In the genomic region with DNA sequence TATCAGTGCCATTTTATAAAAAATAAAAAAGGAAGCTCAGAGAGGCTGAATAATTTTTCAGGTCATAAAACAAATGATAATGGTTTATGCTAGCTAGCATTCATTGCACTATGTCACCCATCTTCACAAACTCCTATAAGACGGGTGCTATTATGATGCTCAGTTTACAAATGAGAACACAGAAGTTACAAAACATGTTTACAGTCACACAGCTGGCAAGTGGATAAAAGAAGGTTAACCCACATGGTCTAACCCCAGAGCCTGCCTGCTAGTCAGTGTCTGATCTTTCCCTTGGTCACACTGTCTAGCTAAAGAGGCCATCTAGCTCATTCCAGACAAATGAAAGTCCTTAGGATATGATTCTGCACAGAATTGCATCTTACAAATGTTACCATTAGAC, we compare ENCODE assay signal across 20 cellular contexts. TPM values are rescaled to one million over a fixed set of nuclear protein-coding genes. Genes with fewer than 3 reads are reported as not detected.
DNase-seq lines count a peak whose midpoint lies in the region; ATAC-seq lines count a peak whose summit lies in the region.
"Had no signal": no experiment of that assay in that cellular context is flagged by ENCODE, and none has a peak within 500 bp of the region (broad histone marks: within the 10 kb centered on the region; RNA-seq: fewer than 3 reads in every experiment).

No MANE protein-coding gene starts in this region.

- no peaks in the 10 kb centered on the region for H4K20me1 ChIP-seq in BLaER1

- ATAC-seq in naive thymus-derived CD4-positive, alpha-beta T cell: no peak
- ATAC-seq: A549; CD8-positive, alpha-beta T cell had no signal

- no peaks in the 10 kb centered on the region for H3K36me3 ChIP-seq in BLaER1
- H3K36me3 ChIP-seq in naive thymus-derived CD4-positive, alpha-beta T cell (ENCODE audit: control insufficient read depth in 2 of 3, insufficient read depth in 3 of 3, low read length in 3 of 3): no peaks in the 10 kb centered on the region

- intact Hi-C loops in naive thymus-derived CD4-positive, alpha-beta T cell (cut with micrococcal nuclease): no loop called here

- H3K9me3 ChIP-seq in BLaER1: peaks cover 11% of the 10 kb centered on the region
- no peaks in the 10 kb centered on the region for H3K9me3 ChIP-seq in naive thymus-derived CD4-positive, alpha-beta T cell (ENCODE audit: control insufficient read depth in 2 of 3, low read length in 3 of 3)

- POLR2A ChIA-PET in naive thymus-derived CD4-positive, alpha-beta T cell (lab: Charles Lee): no interaction called here

- peak overlapping the region; percentile 72; the same call in 1 of the 2 replicates for H3K4me2 ChIP-seq in BLaER1
- H3K4me2 ChIP-seq: A549 had no signal

- peaks cover 0 to 6% (median 0%) of the 10 kb centered on the region in 5 donors for H3K27me3 Mint-ChIP-seq in naive thymus-derived CD4-positive, alpha-beta T cell
- H3K27me3 Mint-ChIP-seq: CD4-positive, CD25-positive, alpha-beta regulatory T cell had no signal

- H3K4me3 ChIP-seq in BLaER1: no peak overlapping the region
- H3K4me3 ChIP-seq in naive thymus-derived CD4-positive, alpha-beta T cell (ENCODE audit: low read length): no peak overlapping the region
- H3K4me3 ChIP-seq: A549, GM23248 had no signal

- H3K9ac ChIP-seq in BLaER1: no peak overlapping the region
- H3K9ac ChIP-seq: GM23248 had no signal

- peaks cover 0 to 6% (median 0%) of the 10 kb centered on the region in 11 donors for H3K9me3 Mint-ChIP-seq in naive thymus-derived CD4-positive, alpha-beta T cell

- peaks cover 55% of the 10 kb centered on the region for H3K4me1 ChIP-seq in BLaER1
- no peaks in the 10 kb centered on the region for H3K4me1 ChIP-seq in naive thymus-derived CD4-positive, alpha-beta T cell (ENCODE audit: control insufficient read depth in 2 of 2, insufficient read depth in 2 of 2, low read length in 2 of 2)
- H3K4me1 ChIP-seq: A549 had no signal

- H3K27me3 ChIP-seq in BLaER1: no peaks in the 10 kb centered on the region
- H3K27me3 ChIP-seq in naive thymus-derived CD4-positive, alpha-beta T cell (ENCODE audit: control insufficient read depth in 2 of 2, insufficient read depth in 2 of 2, low read length in 2 of 2): no peaks in the 10 kb centered on the region

- H3K36me3 Mint-ChIP-seq in naive thymus-derived CD4-positive, alpha-beta T cell: peaks cover 0 to 4% (median 0%) of the 10 kb centered on the region in 5 donors
- H3K36me3 Mint-ChIP-seq: CD4-positive, CD25-positive, alpha-beta regulatory T cell; CD8-positive, alpha-beta T cell had no signal

- CTCF ChIA-PET in naive thymus-derived CD4-positive, alpha-beta T cell (lab: Charles Lee): no interaction called here

- no peak overlapping the region for H3K27ac Mint-ChIP-seq in naive thymus-derived CD4-positive, alpha-beta T cell
- H3K27ac Mint-ChIP-seq: CD4-positive, CD25-positive, alpha-beta regulatory T cell; CD8-positive, alpha-beta T cell had no signal

- H3K4me1 Mint-ChIP-seq in naive thymus-derived CD4-positive, alpha-beta T cell: no peaks in the 10 kb centered on the region
- H3K4me1 Mint-ChIP-seq: CD4-positive, CD25-positive, alpha-beta regulatory T cell had no signal

- DNase-seq in NCI-H1694 treated with DMSO at 0.1 percent for 48 hours (lab: John Stamatoyannopoulos, UW): peak; percentile 18
- DNase-seq in NCI-H1694 (lab: John Stamatoyannopoulos, UW): no peak
- peak; percentile 53 for DNase-seq in NAMALWA (ENCODE audit: low spot score)
- DNase-seq in SIG-M5 (lab: John Stamatoyannopoulos, UW): no peak
- DNase-seq in activated effector memory CD4-positive, alpha-beta T cell treated with anti-CD3 and anti-CD28 coated beads, Interleukin-2, amount 50 U/mL, for 16 hours: no peak
- no peak for DNase-seq in naive thymus-derived CD4-positive, alpha-beta T cell
- DNase-seq: 8988T; ACHN; AML-193; Caco-2; CD4-positive, CD25-positive, alpha-beta regulatory T cell; CD8-positive, alpha-beta T cell; DMS53; DMS79 treated with DMSO at 0.1 percent for 48 hours; GM23248; H7; HCEC 1CT had no signal

- no peak overlapping the region for H3K27ac ChIP-seq in BLaER1
- no peak overlapping the region for H3K27ac ChIP-seq in naive thymus-derived CD4-positive, alpha-beta T cell (ENCODE audit: low read depth, low read length)
- H3K27ac ChIP-seq: A549, C4-2B, GM23248 had no signal

- H3K4me3 Mint-ChIP-seq in naive thymus-derived CD4-positive, alpha-beta T cell: no peak overlapping the region
- H3K4me3 Mint-ChIP-seq: CD4-positive, CD25-positive, alpha-beta regulatory T cell; CD8-positive, alpha-beta T cell had no signal

RNA-seq across cellular contexts. Expression of gene SLC16A9, which starts 39.4 kb away (rescaled TPM):
- 1 to 10 TPM in 1 of 5 experiments, not detected in 4; 1.5 TPM for total RNA-seq in naive thymus-derived CD4-positive, alpha-beta T cell
- polyA plus RNA-seq in naive thymus-derived CD4-positive, alpha-beta T cell: not detected
- total RNA-seq: CD8-positive, alpha-beta T cell; GM23248 had no signal
- polyA plus RNA-seq: GM23248 had no signal

Comparison
In these comparisons a context has a peak if more than half of its experiments do, and no peak if none do; other contexts are left out.
1. DNase-seq: peak in NCI-H1694 treated with DMSO at 0.1 percent for 48 hours (single experiment) and NAMALWA (single experiment); none in NCI-H1694 (single experiment), SIG-M5 (single experiment), activated effector memory CD4-positive, alpha-beta T cell treated with anti-CD3 and anti-CD28 coated beads, Interleukin-2, amount 50 U/mL, for 16 hours (single experiment) and naive thymus-derived CD4-positive, alpha-beta T cell (0 of 9).